8 cellular contexts compared by ENCODE assay signal in genomic region chr1:244702620-244703019, GRCh38.
"Had no signal": no experiment of that assay in that cellular context is flagged by ENCODE, and none has a peak within 500 bp of the region (broad histone marks: within the 10 kb centered on the region; RNA-seq: fewer than 3 reads in every experiment).

No MANE protein-coding gene starts in this region.

- DNase-seq: GDM1, GF-D8 had no signal

- ATAC-seq: GM12878 had no signal

- FAIRE-seq: G401.6, GM12878, GM12891, GM12892, GM18507, GM19239 had no signal

- H3K4me3 ChIP-seq: GM12878 had no signal
